In the genomic region with DNA sequence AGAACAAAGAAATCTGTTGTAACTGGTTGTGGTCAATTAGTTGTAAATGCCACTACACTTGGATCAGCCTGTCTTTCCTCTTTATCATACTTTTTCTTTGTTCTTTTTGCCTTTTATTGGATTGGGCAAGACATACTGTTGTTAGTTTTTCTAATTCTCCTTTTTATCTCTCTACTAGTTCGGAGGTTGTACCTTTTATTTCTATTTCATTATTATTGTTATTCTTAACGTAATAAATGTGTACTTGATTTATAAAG, we compare ENCODE assay signal across 15 cellular contexts. TPM values are rescaled to one million over a fixed set of nuclear protein-coding genes. Genes with fewer than 3 reads are reported as not detected.
DNase-seq lines count a peak whose midpoint lies in the region; ATAC-seq, FAIRE-seq and TF ChIP-seq lines count a peak whose summit lies in the region.
"Had no signal": no experiment of that assay in that cellular context is flagged by ENCODE, and none has a peak within 500 bp of the region (broad histone marks: within the 10 kb centered on the region; RNA-seq: fewer than 3 reads in every experiment).

No MANE protein-coding gene starts in this region.

- intact Hi-C loops in naive thymus-derived CD4-positive, alpha-beta T cell (cut with micrococcal nuclease), result loop anchor here in 1 of 2 donors (2.0 kb wide), 2 partner anchors 17 to 23 kb away; no protein-coding TSS in a partner anchor

- H3K4me3 ChIP-seq in bronchial epithelial cell (ENCODE audit: low read depth, low read length) (no peak overlapping the region), WERI-Rb-1 (ENCODE audit: low read depth, low read length) (no peak overlapping the region)
- no peak overlapping the region for H3K4me3 ChIP-seq in naive thymus-derived CD4-positive, alpha-beta T cell (ENCODE audit: low read length)
- H3K4me3 ChIP-seq: suprapubic skin had no signal

- peaks cover 5 to 27% (median 20%) of the 10 kb centered on the region in 7 donors for H3K4me1 Mint-ChIP-seq in naive thymus-derived CD4-positive, alpha-beta T cell
- H3K4me1 Mint-ChIP-seq in stimulated activated naive B cell treated with anti-CD40 and anti-IgM and Interleukin-4, amounts not matched to agents 10 μg/mL and 1 μg/mL and 100 μg/mL, for 72 hours, result peaks cover 0 to 2% of the 10 kb centered on the region in 2 donors

- H3K27me3 ChIP-seq in bronchial epithelial cell (ENCODE audit: control insufficient read depth, insufficient read depth, low read length) (no peaks in the 10 kb centered on the region), WERI-Rb-1 (ENCODE audit: insufficient read depth, low read depth, severe bottlenecking) (no peaks in the 10 kb centered on the region)
- no peaks in the 10 kb centered on the region for H3K27me3 ChIP-seq in naive thymus-derived CD4-positive, alpha-beta T cell (ENCODE audit: control insufficient read depth in 2 of 2, insufficient read depth in 2 of 2, low read length in 2 of 2)
- H3K27me3 ChIP-seq: suprapubic skin had no signal

- peaks cover 1 to 42% (median 9%) of the 10 kb centered on the region in 11 donors for H3K9me3 Mint-ChIP-seq in naive thymus-derived CD4-positive, alpha-beta T cell
- H3K9me3 Mint-ChIP-seq in stimulated activated naive B cell treated with anti-CD40 and anti-IgM and Interleukin-4, amounts not matched to agents 10 μg/mL and 1 μg/mL and 100 μg/mL, for 72 hours, result peaks cover 0 to 6% of the 10 kb centered on the region in 2 donors

- H3K4me3 Mint-ChIP-seq in naive thymus-derived CD4-positive, alpha-beta T cell, result peak overlapping the region in 9 of 10 donors; percentile 26 to 70 (median 50)
- no peak overlapping the region for H3K4me3 Mint-ChIP-seq in stimulated activated naive B cell treated with anti-CD40 and anti-IgM and Interleukin-4, amounts not matched to agents 10 μg/mL and 1 μg/mL and 100 μg/mL, for 72 hours

- DNase-seq in EH (ENCODE audit: low read depth), result peak; percentile 52
- DNase-seq in LHCN-M2 (ENCODE audit: low read depth), result peak; percentile 37
- peak; percentile 54 for DNase-seq in bronchial epithelial cell (ENCODE audit: low read depth)
- no peak for DNase-seq in naive thymus-derived CD4-positive, alpha-beta T cell
- no peak for DNase-seq in WERI-Rb-1
- DNase-seq in stimulated activated naive B cell treated with anti-CD40 and anti-IgM and Interleukin-4, amounts not matched to agents 10 μg/mL and 1 μg/mL and 100 μg/mL, for 72 hours, result no peak
- DNase-seq in NCI-H1105 treated with DMSO at 0.1 percent for 48 hours (lab: John Stamatoyannopoulos, UW), result no peak
- DNase-seq: activated gamma-delta T cell, NCI-H1436 treated with DMSO at 0.1 percent for 48 hours, NCI-H526 treated with DMSO at 0.1 percent for 48 hours, retina had no signal

- H3K27ac ChIP-seq in naive thymus-derived CD4-positive, alpha-beta T cell (ENCODE audit: low read depth, low read length), result no peak overlapping the region
- H3K27ac ChIP-seq in WERI-Rb-1, result no peak overlapping the region
- H3K27ac ChIP-seq: suprapubic skin had no signal

- no peak for TF ChIP-seq CTCF in bronchial epithelial cell (IDR thresholded peaks at IDR 0.05; ENCODE audit: insufficient read depth, low read length, severe bottlenecking)
- no peak for TF ChIP-seq CTCF in WERI-Rb-1 (IDR thresholded peaks at IDR 0.05; ENCODE audit: low read depth, low read length)

- no peak for ATAC-seq in naive thymus-derived CD4-positive, alpha-beta T cell
- no peak for ATAC-seq in stimulated activated naive B cell treated with anti-CD40 and anti-IgM and Interleukin-4, amounts not matched to agents 10 μg/mL and 1 μg/mL and 100 μg/mL, for 72 hours (replicated peaks)
- ATAC-seq: activated CD4-positive, CD25-positive, alpha-beta regulatory T cell treated with anti-CD3 and anti-CD28 coated beads, Interleukin-2, amount 50 U/mL, for 24 hours; esophagus mucosa; Right ventricle myocardium inferior had no signal

- CTCF ChIA-PET in naive thymus-derived CD4-positive, alpha-beta T cell (lab: Charles Lee), result no interaction called here

- peaks cover 0 to 6% of the 10 kb centered on the region in 2 donors for H3K4me1 ChIP-seq in naive thymus-derived CD4-positive, alpha-beta T cell (ENCODE audit: control insufficient read depth in 2 of 2, insufficient read depth in 2 of 2, low read length in 2 of 2)
- H3K4me1 ChIP-seq: suprapubic skin had no signal

- H3K27ac Mint-ChIP-seq in naive thymus-derived CD4-positive, alpha-beta T cell, result peak overlapping the region in 7 of 9 donors; percentile 8 to 84 (median 64)
- no peak overlapping the region for H3K27ac Mint-ChIP-seq in stimulated activated naive B cell treated with anti-CD40 and anti-IgM and Interleukin-4, amounts not matched to agents 10 μg/mL and 1 μg/mL and 100 μg/mL, for 72 hours

- peaks cover 0 to 2% (median 0%) of the 10 kb centered on the region in 5 donors for H3K27me3 Mint-ChIP-seq in naive thymus-derived CD4-positive, alpha-beta T cell
- no peaks in the 10 kb centered on the region for H3K27me3 Mint-ChIP-seq in stimulated activated naive B cell treated with anti-CD40 and anti-IgM and Interleukin-4, amounts not matched to agents 10 μg/mL and 1 μg/mL and 100 μg/mL, for 72 hours

- no peaks in the 10 kb centered on the region for H3K9me3 ChIP-seq in naive thymus-derived CD4-positive, alpha-beta T cell (ENCODE audit: control insufficient read depth in 2 of 3, low read length in 3 of 3)
- no peaks in the 10 kb centered on the region for H3K9me3 ChIP-seq in WERI-Rb-1 (ENCODE audit: severe bottlenecking)
- H3K9me3 ChIP-seq: suprapubic skin had no signal

- H3K36me3 Mint-ChIP-seq in naive thymus-derived CD4-positive, alpha-beta T cell, result peaks cover 4 to 16% (median 11%) of the 10 kb centered on the region in 5 donors
- peaks cover 4 to 5% of the 10 kb centered on the region in 2 donors for H3K36me3 Mint-ChIP-seq in stimulated activated naive B cell treated with anti-CD40 and anti-IgM and Interleukin-4, amounts not matched to agents 10 μg/mL and 1 μg/mL and 100 μg/mL, for 72 hours

- H3K36me3 ChIP-seq in bronchial epithelial cell (ENCODE audit: control insufficient read depth, insufficient read depth, low read length), result no peaks in the 10 kb centered on the region
- H3K36me3 ChIP-seq in naive thymus-derived CD4-positive, alpha-beta T cell (ENCODE audit: control insufficient read depth in 2 of 3, insufficient read depth in 3 of 3, low read length in 3 of 3), result no peaks in the 10 kb centered on the region
- H3K36me3 ChIP-seq in WERI-Rb-1, result no peaks in the 10 kb centered on the region
- H3K36me3 ChIP-seq: suprapubic skin had no signal

- POLR2A ChIA-PET in naive thymus-derived CD4-positive, alpha-beta T cell (lab: Charles Lee), result interaction anchor here (1.2 to 1.3 kb wide), 2 partner anchors 58 to 60 kb away, joined by 3 read pairs; no protein-coding TSS in a partner anchor

- FAIRE-seq in bronchial epithelial cell (lab: Jason Lieb, UNC), result no peak

RNA-seq across cellular contexts. Expression of gene IVNS1ABP, which starts 59.2 kb away (rescaled TPM):
- total RNA-seq in LHCN-M2 (2014; rRNA removed), result 73.6 and 85.0 TPM in 2 replicates
- 25.0 TPM for polyA plus RNA-seq in LHCN-M2 (2012)
- 34.8 and 72.7 TPM in 2 replicates for total RNA-seq in bronchial epithelial cell
- total RNA-seq in naive thymus-derived CD4-positive, alpha-beta T cell, result 100 to 1,000 TPM; 169 to 268 (median 193) TPM
- 10 to 100 TPM; 67.0 to 71.0 TPM for polyA plus RNA-seq in naive thymus-derived CD4-positive, alpha-beta T cell

Comparison
In these comparisons a context has a peak if more than half of its experiments do, and no peak if none do; other contexts are left out.
1. DNase-seq: peak in EH (single experiment), LHCN-M2 (single experiment) and bronchial epithelial cell (single experiment); none in naive thymus-derived CD4-positive, alpha-beta T cell (0 of 9), WERI-Rb-1 (single experiment), stimulated activated naive B cell treated with anti-CD40 and anti-IgM and Interleukin-4, amounts not matched to agents 10 μg/mL and 1 μg/mL and 100 μg/mL, for 72 hours (single experiment) and NCI-H1105 treated with DMSO at 0.1 percent for 48 hours (single experiment).
2. H3K4me3 Mint-ChIP-seq: peak in naive thymus-derived CD4-positive, alpha-beta T cell (9 of 10); none in stimulated activated naive B cell treated with anti-CD40 and anti-IgM and Interleukin-4, amounts not matched to agents 10 μg/mL and 1 μg/mL and 100 μg/mL, for 72 hours (0 of 2).